In the genomic region with DNA sequence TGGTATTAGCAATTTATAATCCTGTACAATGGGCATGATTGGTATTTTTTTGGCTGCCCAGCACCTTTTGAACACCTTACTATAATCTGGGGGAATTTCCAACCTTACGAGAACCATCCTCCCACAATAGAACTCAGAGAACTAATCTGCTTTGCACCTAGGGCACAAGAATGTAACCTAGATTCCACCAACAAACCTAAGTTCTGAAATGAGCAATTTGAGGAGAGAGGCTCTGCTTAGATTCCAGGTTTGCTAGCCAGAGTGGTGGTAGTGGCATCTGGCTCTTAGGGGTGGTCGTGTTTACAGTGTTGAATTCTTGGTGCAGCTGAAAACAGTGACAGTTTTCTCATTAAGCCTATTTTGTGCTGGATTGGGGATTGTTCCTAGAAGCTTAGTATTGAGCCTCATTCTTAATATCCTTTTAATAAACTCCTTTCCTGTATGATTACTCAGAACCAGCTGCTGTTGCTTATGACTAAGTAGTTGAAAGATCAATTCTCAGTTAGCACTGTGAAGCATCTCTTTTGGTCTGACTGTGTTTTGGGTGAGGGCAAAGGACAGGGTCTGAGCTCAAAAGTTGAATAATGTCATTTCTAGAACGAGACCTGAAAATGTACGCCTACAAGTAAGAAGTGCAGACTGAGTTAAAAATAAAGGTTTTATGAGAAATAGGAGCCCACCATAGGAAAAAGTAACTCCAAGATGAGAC, we compare ENCODE assay signal across 9 cellular contexts.
DNase-seq lines count a peak whose midpoint lies in the region; ATAC-seq and TF ChIP-seq lines count a peak whose summit lies in the region.
"Had no signal": no experiment of that assay in that cellular context is flagged by ENCODE, and none has a peak within 500 bp of the region (broad histone marks: within the 10 kb centered on the region; RNA-seq: fewer than 3 reads in every experiment).

No MANE protein-coding gene starts in this region.

- H3K4me3 Mint-ChIP-seq in activated T-helper 2 cell treated with anti-CD3 and anti-CD28 coated beads, Interferon-gamma antibody, Interleukin-2, Interleukin-4, amounts not matched to agents 10 μg/mL and 5 μg/mL and 100 μg/mL, durations not matched to agents 14 hours and 24 hours and 36 hours (ENCODE audit: low read depth) = no peak overlapping the region

- H3K9me3 Mint-ChIP-seq in activated T-helper 2 cell treated with anti-CD3 and anti-CD28 coated beads, Interferon-gamma antibody, Interleukin-2, Interleukin-4, amounts not matched to agents 10 μg/mL and 5 μg/mL and 100 μg/mL, durations not matched to agents 14 hours and 24 hours and 36 hours = peaks cover 16% of the 10 kb centered on the region

- H3K36me3 Mint-ChIP-seq in activated T-helper 2 cell treated with anti-CD3 and anti-CD28 coated beads, Interferon-gamma antibody, Interleukin-2, Interleukin-4, amounts not matched to agents 10 μg/mL and 5 μg/mL and 100 μg/mL, durations not matched to agents 14 hours and 24 hours and 36 hours (ENCODE audit: low read depth) = peaks cover 23% of the 10 kb centered on the region

- no peaks in the 10 kb centered on the region for H3K36me3 ChIP-seq in suprapubic skin
- H3K36me3 ChIP-seq: thoracic aorta had no signal

- intact Hi-C loops in activated T-helper 2 cell treated with anti-CD3 and anti-CD28 coated beads, Interferon-gamma antibody, Interleukin-2, Interleukin-4, amounts not matched to agents 10 μg/mL and 5 μg/mL and 100 μg/mL, durations not matched to agents 14 hours and 24 hours and 36 hours (cut with micrococcal nuclease) = loop anchor here (1.0 to 10.0 kb wide), 7 partner anchors 43 to 518 kb away; no protein-coding TSS in a partner anchor

- in situ Hi-C loops in KBM-7 (cut with MboI; ENCODE audit: low pct_unique_long_range_greater_than_20kb, low sequenced_read_pairs) = no loop called here

- peaks cover 3% of the 10 kb centered on the region for H3K4me1 ChIP-seq in suprapubic skin

- H3K4me1 Mint-ChIP-seq in activated T-helper 2 cell treated with anti-CD3 and anti-CD28 coated beads, Interferon-gamma antibody, Interleukin-2, Interleukin-4, amounts not matched to agents 10 μg/mL and 5 μg/mL and 100 μg/mL, durations not matched to agents 14 hours and 24 hours and 36 hours (ENCODE audit: low read depth) = peaks cover 22% of the 10 kb centered on the region

- peak; percentile 84 for DNase-seq in GM12865 (ENCODE audit: low read depth)
- DNase-seq in activated T-helper 2 cell treated with anti-CD3 and anti-CD28 coated beads, Interferon-gamma antibody, Interleukin-2, Interleukin-4, amounts not matched to agents 10 μg/mL and 5 μg/mL and 100 μg/mL, durations not matched to agents 14 hours and 24 hours and 36 hours (ENCODE audit: low spot score) = no peak
- DNase-seq in KBM-7 = no peak
- DNase-seq in suprapubic skin (ENCODE audit: low spot score in 2 of 2) = no peak
- no peak for DNase-seq in NK-92 treated with Interleukin-12 subunit alpha and Interleukin-12 subunit beta, amount 100 ng/mL, for 24 hours (lab: John Stamatoyannopoulos, UW)
- DNase-seq in COR-L47 (lab: John Stamatoyannopoulos, UW) = no peak

- H3K4me3 ChIP-seq in GM12865 (ENCODE audit: low read depth, low read length) (no peak overlapping the region), suprapubic skin (no peak overlapping the region)
- H3K4me3 ChIP-seq: thoracic aorta had no signal

- H3K27ac ChIP-seq in suprapubic skin = no peak overlapping the region
- H3K27ac ChIP-seq: thoracic aorta had no signal

- no peaks in the 10 kb centered on the region for H3K27me3 ChIP-seq in suprapubic skin

- peak overlapping the region; percentile 54 for H3K27ac Mint-ChIP-seq in activated T-helper 2 cell treated with anti-CD3 and anti-CD28 coated beads, Interferon-gamma antibody, Interleukin-2, Interleukin-4, amounts not matched to agents 10 μg/mL and 5 μg/mL and 100 μg/mL, durations not matched to agents 14 hours and 24 hours and 36 hours

- no peak for TF ChIP-seq EP300 in suprapubic skin (IDR thresholded peaks at IDR 0.05)

- H3K27me3 Mint-ChIP-seq in activated T-helper 2 cell treated with anti-CD3 and anti-CD28 coated beads, Interferon-gamma antibody, Interleukin-2, Interleukin-4, amounts not matched to agents 10 μg/mL and 5 μg/mL and 100 μg/mL, durations not matched to agents 14 hours and 24 hours and 36 hours (ENCODE audit: low read depth) = no peaks in the 10 kb centered on the region

- TF ChIP-seq POLR2A in suprapubic skin (IDR thresholded peaks at IDR 0.05) = no peak

- no peaks in the 10 kb centered on the region for H3K9me3 ChIP-seq in suprapubic skin
- H3K9me3 ChIP-seq: thoracic aorta had no signal

- peak; percentile 42 for ATAC-seq in GM19397 (IDR thresholded peaks at IDR 0.05; ENCODE audit: unreplicated experiment)
- ATAC-seq in HG03039 (IDR thresholded peaks at IDR 0.05; ENCODE audit: unreplicated experiment) = peak; percentile 89

- WGBS in suprapubic skin = 65% methylated on average over 4 of the region's 4 CpGs

- TF ChIP-seq CTCF in GM12865 (IDR thresholded peaks at IDR 0.05; ENCODE audit: insufficient read depth, low read depth, low read length, missing control alignments) (no peak), suprapubic skin (IDR thresholded peaks at IDR 0.05) (no peak)
